In genomic region chr5:86807046-86807712, GRCh38 we compare ENCODE assay signal across 16 cellular contexts.
DNase-seq lines count a peak whose midpoint lies in the region; ATAC-seq and TF ChIP-seq lines count a peak whose summit lies in the region.
"Had no signal": no experiment of that assay in that cellular context is flagged by ENCODE, and none has a peak within 500 bp of the region (broad histone marks: within the 10 kb centered on the region; RNA-seq: fewer than 3 reads in every experiment).

No MANE protein-coding gene starts in this region.

- no peak overlapping the region for H2AFZ ChIP-seq in GM23338
- H2AFZ ChIP-seq in Loucy (ENCODE audit: low read length), result no peak overlapping the region
- H2AFZ ChIP-seq: GM23248 had no signal

- no peaks in the 10 kb centered on the region for H4K20me1 ChIP-seq in GM23338 (replicated peaks; ENCODE audit: insufficient read depth)
- H4K20me1 ChIP-seq in Loucy (ENCODE audit: insufficient read depth, low read length, poor library complexity, severe bottlenecking), result no peaks in the 10 kb centered on the region

- H3K27me3 Mint-ChIP-seq in GM23338 (ENCODE audit: insufficient read depth, low read depth, poor library complexity) (no peaks in the 10 kb centered on the region), progenitor cell of endocrine pancreas (no peaks in the 10 kb centered on the region)
- H3K27me3 Mint-ChIP-seq in CD4-positive, alpha-beta T cell, result peaks cover 16% of the 10 kb centered on the region
- H3K27me3 Mint-ChIP-seq: IgD-negative memory B cell had no signal

- H3K36me3 Mint-ChIP-seq in GM23338 (ENCODE audit: low read depth) (peaks cover 4% of the 10 kb centered on the region; the same call in 1 of the 3 replicates), progenitor cell of endocrine pancreas (ENCODE audit: insufficient read depth) (no peaks in the 10 kb centered on the region)
- no peaks in the 10 kb centered on the region for H3K36me3 Mint-ChIP-seq in CD4-positive, alpha-beta T cell (ENCODE audit: low read depth)
- H3K36me3 Mint-ChIP-seq: IgD-negative memory B cell had no signal

- ATAC-seq in GM23338, result no peak
- ATAC-seq in mucosa of descending colon, result no peak
- ATAC-seq in HG02623 (IDR thresholded peaks at IDR 0.05; ENCODE audit: unreplicated experiment), result no peak
- ATAC-seq in CD4-positive, alpha-beta T cell (ENCODE audit: poor library complexity), result no peak

- TF ChIP-seq CTCF in GM23338 (conservative IDR thresholded peaks at IDR 0.05; ENCODE audit: low read depth in 2 of 2) (peak; percentile 36 to 47), Loucy (conservative IDR thresholded peaks at IDR 0.05; ENCODE audit: low read length) (peak; percentile 55), RWPE1 (conservative IDR thresholded peaks at IDR 0.05; ENCODE audit: low read depth) (peak; percentile 21; the same call in 1 of the 2 replicates), mucosa of descending colon (IDR thresholded peaks at IDR 0.05) (no peak), progenitor cell of endocrine pancreas (IDR thresholded peaks at IDR 0.05; ENCODE audit: unreplicated experiment) (no peak)
- no peak for TF ChIP-seq CTCF in CD4-positive, alpha-beta T cell (IDR thresholded peaks at IDR 0.05)

- H3K9me2 ChIP-seq in GM23338 (ENCODE audit: insufficient read depth) (no peaks in the 10 kb centered on the region), Loucy (replicated peaks; ENCODE audit: low read depth, low read length) (no peaks in the 10 kb centered on the region)

- H3K9me3 ChIP-seq in Loucy (ENCODE audit: insufficient read depth, low read depth, low read length) (peaks cover 3% of the 10 kb centered on the region; the same call in 1 of the 2 replicates), mucosa of descending colon (no peaks in the 10 kb centered on the region)
- H3K9me3 ChIP-seq in CD4-positive, alpha-beta T cell (ENCODE audit: control insufficient read depth, low read length), result no peaks in the 10 kb centered on the region

- H3K9me3 Mint-ChIP-seq in GM23338 (peaks cover 6% of the 10 kb centered on the region), progenitor cell of endocrine pancreas (ENCODE audit: low read depth) (peaks cover 3% of the 10 kb centered on the region)
- no peaks in the 10 kb centered on the region for H3K9me3 Mint-ChIP-seq in CD4-positive, alpha-beta T cell

- H3K4me3 ChIP-seq in GM23338, result no peak overlapping the region
- no peak overlapping the region for H3K4me3 ChIP-seq in Loucy (ENCODE audit: low read length, poor library complexity, severe bottlenecking)
- H3K4me3 ChIP-seq in mucosa of descending colon, result no peak overlapping the region
- H3K4me3 ChIP-seq: GM23248 had no signal

- DNase-seq in GM23338 (ENCODE audit: low spot score) (no peak), RWPE1 (ENCODE audit: low spot score) (no peak), left kidney (ENCODE audit: low read depth, low spot score) (peak; percentile 45), mucosa of descending colon (no peak), progenitor cell of endocrine pancreas (ENCODE audit: low spot score, unreplicated experiment) (no peak)
- no peak for DNase-seq in CD4-positive, alpha-beta T cell
- DNase-seq: GF-D8, GM23248, Kasumi-1, NCI-H187 treated with DMSO at 0.1 percent for 48 hours, NCI-H2171 treated with DMSO at 0.1 percent for 48 hours, NCI-H774, SHP77 treated with DMSO at 0.1 percent for 48 hours had no signal

- H3K4me2 ChIP-seq in GM23338, result no peak overlapping the region
- no peak overlapping the region for H3K4me2 ChIP-seq in Loucy (ENCODE audit: low read depth, low read length, poor library complexity, severe bottlenecking)

- intact Hi-C loops in mucosa of descending colon (cut with DNase I, micrococcal nuclease), result no loop called here
- intact Hi-C loops in CD4-positive, alpha-beta T cell (cut with DNase I, micrococcal nuclease), result no loop called here

- H3F3A ChIP-seq in GM23338 (replicated peaks; ENCODE audit: low read depth) (no peaks in the 10 kb centered on the region), Loucy (ENCODE audit: low read depth) (no peaks in the 10 kb centered on the region)

- CTCF ChIA-PET in RWPE1 (lab: Yijun Ruan, JAX), result no interaction called here
- CTCF ChIA-PET in CD4-positive, alpha-beta T cell (lab: Charles Lee), result no interaction called here

- POLR2A ChIA-PET in RWPE1 (lab: Yijun Ruan, JAX; ENCODE audit: low non-redundant PET), result no interaction called here
- POLR2A ChIA-PET in CD4-positive, alpha-beta T cell (lab: Charles Lee), result no interaction called here

- H3K9ac ChIP-seq in Loucy (ENCODE audit: low read depth, low read length, poor library complexity, severe bottlenecking), result no peak overlapping the region
- H3K9ac ChIP-seq: GM23248 had no signal

- no peaks in the 10 kb centered on the region for H3K79me2 ChIP-seq in GM23338 (replicated peaks; ENCODE audit: insufficient read depth)
- no peaks in the 10 kb centered on the region for H3K79me2 ChIP-seq in Loucy (ENCODE audit: insufficient read depth, low read length)

- no peak overlapping the region for H3K27ac ChIP-seq in GM23338 (ENCODE audit: low read depth)
- H3K27ac ChIP-seq in RWPE1, result no peak overlapping the region
- H3K27ac ChIP-seq in CD4-positive, alpha-beta T cell (ENCODE audit: low read depth, low read length), result no peak overlapping the region
- H3K27ac ChIP-seq: GM23248 had no signal

- H3K27ac Mint-ChIP-seq in GM23338 (no peak overlapping the region), progenitor cell of endocrine pancreas (no peak overlapping the region)
- H3K27ac Mint-ChIP-seq in CD4-positive, alpha-beta T cell, result no peak overlapping the region
- H3K27ac Mint-ChIP-seq: IgD-negative memory B cell had no signal

- H3K4me1 ChIP-seq in GM23338 (ENCODE audit: insufficient read depth), result no peaks in the 10 kb centered on the region
- no peaks in the 10 kb centered on the region for H3K4me1 ChIP-seq in Loucy (ENCODE audit: insufficient read depth, low read length, poor library complexity, severe bottlenecking)
- H3K4me1 ChIP-seq in mucosa of descending colon (ENCODE audit: low read depth), result no peaks in the 10 kb centered on the region

- H3K4me3 Mint-ChIP-seq in GM23338, result no peak overlapping the region
- no peak overlapping the region for H3K4me3 Mint-ChIP-seq in progenitor cell of endocrine pancreas (ENCODE audit: low read depth)
- no peak overlapping the region for H3K4me3 Mint-ChIP-seq in CD4-positive, alpha-beta T cell

- peaks cover 2% of the 10 kb centered on the region; the same call in 1 of the 3 replicates for H3K4me1 Mint-ChIP-seq in GM23338
- peaks cover 1% of the 10 kb centered on the region for H3K4me1 Mint-ChIP-seq in progenitor cell of endocrine pancreas (ENCODE audit: low read depth)
- H3K4me1 Mint-ChIP-seq in CD4-positive, alpha-beta T cell (ENCODE audit: low read depth), result no peaks in the 10 kb centered on the region
- H3K4me1 Mint-ChIP-seq: IgD-negative memory B cell had no signal

- no peaks in the 10 kb centered on the region for H3K27me3 ChIP-seq in GM23338 (ENCODE audit: insufficient read depth)
- H3K27me3 ChIP-seq in Loucy (ENCODE audit: insufficient read depth, low read length, poor library complexity, severe bottlenecking), result no peaks in the 10 kb centered on the region
- H3K27me3 ChIP-seq in CD4-positive, alpha-beta T cell (ENCODE audit: control insufficient read depth, insufficient read depth, low read length), result no peaks in the 10 kb centered on the region

- H3K36me3 ChIP-seq in GM23338 (ENCODE audit: insufficient read depth) (no peaks in the 10 kb centered on the region), Loucy (ENCODE audit: insufficient read depth, low read length) (no peaks in the 10 kb centered on the region), mucosa of descending colon (ENCODE audit: low read depth) (no peaks in the 10 kb centered on the region)

TF ChIP-seq in GM23338, 12 proteins besides CTCF, POLR2A, EP300 and RAD21 (continues in another document):
- TF ChIP-seq REST (IDR thresholded peaks at IDR 0.05; ENCODE audit: unreplicated experiment) (no peak), EZH2phosphoT487 (IDR thresholded peaks at IDR 0.05; ENCODE audit: unreplicated experiment) (no peak), JUNB (IDR thresholded peaks at IDR 0.05; ENCODE audit: unreplicated experiment) (no peak), EZH2 (IDR thresholded peaks at IDR 0.05; ENCODE audit: low read depth, unreplicated experiment) (no peak), NANOG (IDR thresholded peaks at IDR 0.05; ENCODE audit: borderline replicate concordance) (no peak), ETS1 (IDR thresholded peaks at IDR 0.05) (no peak), ZNF114 (CRISPR knock-in tag; IDR thresholded peaks at IDR 0.05) (no peak)

Comparison
In these comparisons a context has a peak if more than half of its experiments do, and no peak if none do; other contexts are left out.
1. CTCF ChIP-seq: peak in GM23338 (2 of 2), Loucy (single experiment) and RWPE1 (single experiment); none in mucosa of descending colon (single experiment), progenitor cell of endocrine pancreas (single experiment) and CD4-positive, alpha-beta T cell (single experiment).